In the genomic region with DNA sequence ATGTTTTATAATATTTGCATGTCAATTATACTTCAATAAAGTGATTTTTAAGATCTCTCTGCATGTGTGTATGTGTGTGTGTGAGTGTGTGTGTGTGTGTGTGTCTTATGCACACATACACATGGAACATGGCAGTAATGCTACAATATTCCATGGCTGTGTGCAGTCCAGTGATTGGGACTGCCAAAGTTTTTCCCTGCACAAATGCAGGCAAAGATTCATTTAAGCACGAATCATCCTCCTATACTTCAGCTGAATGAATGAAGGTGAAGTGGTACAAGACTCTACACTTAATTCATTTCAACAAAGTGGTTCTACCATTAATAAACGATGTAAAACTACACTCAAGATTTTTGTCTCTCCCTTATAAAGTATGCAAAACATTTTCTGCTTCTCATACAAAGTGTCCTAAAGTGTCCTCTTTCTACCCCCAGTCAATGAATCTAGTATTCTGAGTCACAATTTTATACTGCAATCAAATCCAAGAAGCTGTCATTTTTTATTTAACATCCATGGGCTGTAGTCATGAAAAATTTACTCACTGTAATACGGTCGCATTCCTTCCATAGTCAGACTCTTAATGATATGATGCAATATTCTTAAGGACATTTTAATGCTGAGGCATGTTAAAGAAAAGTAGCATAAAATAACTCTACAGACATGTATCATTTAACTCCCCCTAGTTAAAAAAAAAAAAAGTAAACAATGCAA, we compare ENCODE assay signal across 1 cellular context.
A peak's percentile ranks its signal among the peaks of the same experiment; 100 is the strongest.
TF ChIP-seq lines count a peak whose summit lies in the region.

No MANE protein-coding gene starts in this region.

TF ChIP-seq in H1, 55 proteins besides CTCF, POLR2A, EP300 and RAD21 (continued from another document):
- TF ChIP-seq HDAC2 (IDR thresholded peaks at IDR 0.05; ENCODE audit: borderline replicate concordance in 1 of 2, low read depth in 2 of 2, low read length in 2 of 2) (no peak), NANOG (IDR thresholded peaks at IDR 0.05; ENCODE audit: insufficient read depth, low read depth, low read length, poor library complexity, severe bottlenecking) (no peak), CEBPB (IDR thresholded peaks at IDR 0.05; ENCODE audit: low read depth, low read length) (peak; percentile 14; the same call in 1 of the 2 replicates)
TF ChIP-seq in H1: peak in this region for 1.
